In the genomic region with DNA sequence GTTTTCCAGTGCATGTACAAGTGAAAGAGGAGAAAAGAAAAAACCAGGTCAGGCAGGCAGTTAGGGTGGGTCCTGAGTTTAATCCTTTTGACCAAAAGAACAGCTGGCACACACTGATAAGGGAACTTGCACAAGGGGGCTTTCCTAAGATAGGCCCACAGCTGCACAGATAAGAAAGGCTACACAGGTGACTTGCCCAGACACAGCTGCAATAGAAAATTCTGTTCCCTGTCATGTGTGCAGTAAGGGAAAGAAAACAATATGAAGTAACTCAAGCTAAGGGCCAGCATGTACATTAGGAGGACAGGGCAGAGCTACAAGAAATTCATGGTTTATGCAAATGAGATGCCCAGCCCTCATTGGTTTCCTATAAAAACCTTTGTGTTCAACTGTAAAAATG, we compare ENCODE assay signal across 36 cellular contexts. TPM values are rescaled to one million over a fixed set of nuclear protein-coding genes. Genes with fewer than 3 reads are reported as not detected.
"Had no signal": no experiment of that assay in that cellular context is flagged by ENCODE, and none has a peak within 500 bp of the region (broad histone marks: within the 10 kb centered on the region; RNA-seq: fewer than 3 reads in every experiment).

No MANE protein-coding gene starts in this region.

- DNase-seq: activated CD4-positive, alpha-beta memory T cell treated with anti-CD3 and anti-CD28 coated beads for 36 hours; activated CD4-positive, alpha-beta T cell treated with anti-CD3 and anti-CD28 coated beads, Interleukin-2, amount 10 ng/mL, durations not matched to agents 24 days and 14 days; activated CD4-positive, CD25-positive, alpha-beta regulatory T cell treated with anti-CD3 and anti-CD28 coated beads, Interleukin-2, amount 50 U/mL, for 72 hours; activated CD8-positive, alpha-beta memory T cell treated with anti-CD3 and anti-CD28 coated beads, Interleukin-2, amount 50 U/mL, for 4 hours; activated effector memory CD4-positive, alpha-beta T cell treated with anti-CD3 and anti-CD28 coated beads, Interleukin-2, amount 50 U/mL, for 16 hours; activated naive CD4-positive, alpha-beta T cell treated with anti-CD3 and anti-CD28 coated beads for 36 hours; activated naive CD8-positive, alpha-beta T cell treated with anti-CD3 and anti-CD28 coated beads for 36 hours; activated T-cell treated with anti-CD3 and anti-CD28 coated beads, Interleukin-2, amount 50 U/mL, for 1 hour; brain microvascular endothelial cell; dorsolateral prefrontal cortex; effector memory CD4-positive, alpha-beta T cell; hippocampal formation; left cardiac atrium; left ventricle myocardium superior; mucosa of descending colon; nephron progenitor cell; right lobe of liver; stimulated activated CD4-positive, alpha-beta T cell treated with anti-CD3 and anti-CD28 coated beads, Interleukin-4, amount 100 ng/mL, for 24 hours; uterus had no signal

- H3K27me3 ChIP-seq: brain microvascular endothelial cell, gastroesophageal sphincter, neutrophil had no signal

- ATAC-seq: gastroesophageal sphincter; left cardiac atrium; left ventricle myocardium superior; mucosa of descending colon; right lobe of liver; stimulated activated effector memory CD8-positive, alpha-beta T cell treated with anti-CD3 and anti-CD28 coated beads, Interleukin-12 subunit alpha, Interleukin-12 subunit beta, amount 100 ng/mL, for 72 hours had no signal

- H3K36me3 ChIP-seq: brain microvascular endothelial cell, gastroesophageal sphincter, neutrophil, right lobe of liver, uterus had no signal

- H3K4me1 ChIP-seq: gastroesophageal sphincter, right lobe of liver, uterus had no signal

- H3K9me3 ChIP-seq: gastroesophageal sphincter, mucosa of descending colon, neutrophil, right lobe of liver, uterus had no signal

- H3K27ac ChIP-seq: brain microvascular endothelial cell, coronary artery, dorsolateral prefrontal cortex, gastroesophageal sphincter, neutrophil, right lobe of liver, skin epidermis, uterus had no signal

- H3K4me3 ChIP-seq: coronary artery, dorsolateral prefrontal cortex, gastroesophageal sphincter, mucosa of descending colon, right lobe of liver, skin epidermis, uterus had no signal

RNA-seq across cellular contexts. Expression of gene LUZP4, which starts 32.9 kb away (rescaled TPM):
- total RNA-seq: activated CD4-positive, alpha-beta memory T cell treated with anti-CD3 and anti-CD28 coated beads for 36 hours; activated CD4-positive, alpha-beta T cell treated with anti-CD3 and anti-CD28 coated beads, Interleukin-2, amount 10 ng/mL, durations not matched to agents 24 days and 14 days; activated CD8-positive, alpha-beta memory T cell treated with anti-CD3 and anti-CD28 coated beads for 36 hours; activated naive CD4-positive, alpha-beta T cell treated with anti-CD3 and anti-CD28 coated beads for 36 hours; activated naive CD8-positive, alpha-beta T cell treated with anti-CD3 and anti-CD28 coated beads for 36 hours; activated T-helper 1 cell treated with anti-CD3 and anti-CD28 coated beads, Interleukin-12 subunit alpha, Interleukin-12 subunit beta, Interleukin-2, Interleukin-4 antibody, amounts not matched to agents 30 ng/mL and 10 ng/mL and 1 ng/mL, durations not matched to agents 14 hours and 24 hours and 36 hours; astrocyte; cardiac septum; cerebellum; dorsolateral prefrontal cortex; epithelial cell of proximal tubule; gastroesophageal sphincter; left cardiac atrium; left ventricle myocardium superior; lung microvascular endothelial cell; mesenteric fat pad; mucosa of descending colon; myocyte; osteocyte; posterior vena cava; right lobe of liver; subcutaneous adipose tissue; uterus had no signal
